1 cellular context compared by ENCODE assay signal in the genomic region with DNA sequence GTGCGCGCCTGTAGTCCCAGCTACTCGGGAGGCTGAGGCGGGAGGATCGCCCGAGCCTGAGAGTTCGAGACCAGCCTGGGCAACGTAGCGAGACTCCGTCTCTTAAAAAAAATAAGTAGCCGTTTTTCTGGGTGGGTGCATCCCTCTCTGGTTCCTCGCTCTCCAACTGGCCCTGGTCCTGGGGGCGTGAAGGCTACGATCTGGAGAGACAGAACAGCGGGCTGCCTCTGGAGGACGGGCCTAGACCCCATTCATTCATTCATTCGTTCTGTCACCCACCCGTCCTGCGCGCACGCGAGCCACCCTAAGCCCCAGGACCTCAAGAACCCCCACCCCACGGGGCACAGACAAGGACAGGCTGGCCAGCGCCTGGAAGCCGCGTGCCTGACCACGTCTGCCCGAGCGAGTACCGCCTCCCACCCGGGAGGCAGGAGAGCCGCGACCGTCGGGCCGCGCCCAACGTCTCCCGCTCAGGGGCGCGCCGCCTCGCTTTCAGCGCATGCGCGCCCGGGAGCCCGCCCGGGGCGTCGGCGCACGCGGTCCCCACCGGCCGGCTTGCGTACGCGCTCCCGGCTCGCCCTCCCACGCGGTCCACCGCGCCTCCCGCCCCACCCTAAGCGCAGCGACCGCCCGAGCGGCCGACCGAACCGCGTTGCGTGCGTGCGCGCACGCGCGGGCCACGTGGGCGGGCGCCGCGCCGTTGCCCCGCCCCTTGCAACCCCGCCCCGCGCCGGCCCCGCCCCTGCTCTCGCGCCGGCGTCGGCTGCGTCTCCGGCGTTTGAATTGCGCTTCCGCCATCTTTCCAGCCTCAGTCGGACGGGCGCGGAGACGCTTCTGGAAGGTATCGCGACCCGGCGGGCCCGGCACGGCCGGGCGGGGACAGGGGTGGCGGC.
TF ChIP-seq lines count a peak whose summit lies in the region.

TSS of gene RAN (plus strand) at position 781 of the 893 bp plus-strand sequence. CDS start 528 bp downstream, outside the sequence.

TF ChIP-seq in HEK293, 187 proteins besides CTCF, POLR2A, EP300 and RAD21 (continued from another document):
- TF ChIP-seq KLF10 (tag by site-specific recombination; IDR thresholded peaks at IDR 0.05) (peak; percentile 39; the same call in 1 of the 2 replicates), ZNF560 (tag by site-specific recombination; IDR thresholded peaks at IDR 0.05; ENCODE audit: borderline replicate concordance) (no peak), ZNF664 (tag by site-specific recombination; IDR thresholded peaks at IDR 0.05) (no peak), ZSCAN30 (tag by site-specific recombination; IDR thresholded peaks at IDR 0.05) (peak; percentile 37; the same call in 1 of the 2 replicates), ZBTB1 (tag by site-specific recombination; IDR thresholded peaks at IDR 0.05) (no peak), ZNF791 (tag by site-specific recombination; IDR thresholded peaks at IDR 0.05) (no peak), ZNF26 (tag by site-specific recombination; IDR thresholded peaks at IDR 0.05) (no peak), MYNN (tag by site-specific recombination; IDR thresholded peaks at IDR 0.05; ENCODE audit: borderline replicate concordance) (no peak), ZNF624 (tag by site-specific recombination; IDR thresholded peaks at IDR 0.05) (no peak), ZNF501 (tag by site-specific recombination; IDR thresholded peaks at IDR 0.05) (0 out of 2 replicates have a peak, but pooled peaks have one; percentile 39), KLF17 (tag by site-specific recombination; IDR thresholded peaks at IDR 0.05) (no peak), SCRT1 (tag by site-specific recombination; IDR thresholded peaks at IDR 0.05; ENCODE audit: borderline replicate concordance) (no peak), ZNF416 (tag by site-specific recombination; IDR thresholded peaks at IDR 0.05) (no peak), ZNF645 (tag by site-specific recombination; IDR thresholded peaks at IDR 0.05) (no peak), YY1 (tag by site-specific recombination; IDR thresholded peaks at IDR 0.05) (no peak), KLF16 (tag by site-specific recombination; IDR thresholded peaks at IDR 0.05) (no peak), ZNF621 (tag by site-specific recombination; IDR thresholded peaks at IDR 0.05) (no peak), ZXDB (tag by site-specific recombination; IDR thresholded peaks at IDR 0.05) (peak; percentile 65; the same call in 1 of the 2 replicates), BCL11A (tag by site-specific recombination; IDR thresholded peaks at IDR 0.05; ENCODE audit: low read depth) (no peak), ZBTB26 (tag by site-specific recombination; optimal IDR thresholded peaks at IDR 0.05) (peak; percentile 71), ZNF324 (tag by site-specific recombination; IDR thresholded peaks at IDR 0.05) (no peak)
- TF ChIP-seq, protein P1, sequence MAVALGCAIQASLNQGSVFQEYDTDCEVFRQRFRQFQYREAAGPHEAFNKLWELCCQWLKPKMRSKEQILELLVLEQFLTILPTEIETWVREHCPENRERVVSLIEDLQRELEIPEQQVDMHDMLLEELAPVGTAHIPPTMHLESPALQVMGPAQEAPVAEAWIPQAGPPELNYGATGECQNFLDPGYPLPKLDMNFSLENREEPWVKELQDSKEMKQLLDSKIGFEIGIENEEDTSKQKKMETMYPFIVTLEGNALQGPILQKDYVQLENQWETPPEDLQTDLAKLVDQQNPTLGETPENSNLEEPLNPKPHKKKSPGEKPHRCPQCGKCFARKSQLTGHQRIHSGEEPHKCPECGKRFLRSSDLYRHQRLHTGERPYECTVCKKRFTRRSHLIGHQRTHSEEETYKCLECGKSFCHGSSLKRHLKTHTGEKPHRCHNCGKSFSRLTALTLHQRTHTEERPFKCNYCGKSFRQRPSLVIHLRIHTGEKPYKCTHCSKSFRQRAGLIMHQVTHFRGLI (tag by site-specific recombination; IDR thresholded peaks at IDR 0.05): peak; percentile 90
